Comparison of ENCODE assay signal across 1 cellular context in the genomic region with DNA sequence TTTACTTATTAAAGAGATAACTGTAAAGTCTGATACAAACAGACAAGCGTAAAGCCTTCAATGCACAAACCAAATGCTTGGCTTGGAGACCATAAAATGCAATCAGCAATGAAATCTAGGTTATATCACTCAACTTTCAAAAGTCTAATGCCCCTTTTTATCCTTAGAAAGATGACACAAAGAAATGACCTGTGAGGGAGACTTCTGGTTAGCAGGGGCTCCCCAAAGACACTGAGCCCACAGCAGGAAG.
TF ChIP-seq lines count a peak whose summit lies in the region.

No MANE protein-coding gene starts in this region.

TF ChIP-seq in GM23338, 12 proteins besides CTCF, POLR2A, EP300 and RAD21 (continued from another document):
- TF ChIP-seq, protein P1, sequence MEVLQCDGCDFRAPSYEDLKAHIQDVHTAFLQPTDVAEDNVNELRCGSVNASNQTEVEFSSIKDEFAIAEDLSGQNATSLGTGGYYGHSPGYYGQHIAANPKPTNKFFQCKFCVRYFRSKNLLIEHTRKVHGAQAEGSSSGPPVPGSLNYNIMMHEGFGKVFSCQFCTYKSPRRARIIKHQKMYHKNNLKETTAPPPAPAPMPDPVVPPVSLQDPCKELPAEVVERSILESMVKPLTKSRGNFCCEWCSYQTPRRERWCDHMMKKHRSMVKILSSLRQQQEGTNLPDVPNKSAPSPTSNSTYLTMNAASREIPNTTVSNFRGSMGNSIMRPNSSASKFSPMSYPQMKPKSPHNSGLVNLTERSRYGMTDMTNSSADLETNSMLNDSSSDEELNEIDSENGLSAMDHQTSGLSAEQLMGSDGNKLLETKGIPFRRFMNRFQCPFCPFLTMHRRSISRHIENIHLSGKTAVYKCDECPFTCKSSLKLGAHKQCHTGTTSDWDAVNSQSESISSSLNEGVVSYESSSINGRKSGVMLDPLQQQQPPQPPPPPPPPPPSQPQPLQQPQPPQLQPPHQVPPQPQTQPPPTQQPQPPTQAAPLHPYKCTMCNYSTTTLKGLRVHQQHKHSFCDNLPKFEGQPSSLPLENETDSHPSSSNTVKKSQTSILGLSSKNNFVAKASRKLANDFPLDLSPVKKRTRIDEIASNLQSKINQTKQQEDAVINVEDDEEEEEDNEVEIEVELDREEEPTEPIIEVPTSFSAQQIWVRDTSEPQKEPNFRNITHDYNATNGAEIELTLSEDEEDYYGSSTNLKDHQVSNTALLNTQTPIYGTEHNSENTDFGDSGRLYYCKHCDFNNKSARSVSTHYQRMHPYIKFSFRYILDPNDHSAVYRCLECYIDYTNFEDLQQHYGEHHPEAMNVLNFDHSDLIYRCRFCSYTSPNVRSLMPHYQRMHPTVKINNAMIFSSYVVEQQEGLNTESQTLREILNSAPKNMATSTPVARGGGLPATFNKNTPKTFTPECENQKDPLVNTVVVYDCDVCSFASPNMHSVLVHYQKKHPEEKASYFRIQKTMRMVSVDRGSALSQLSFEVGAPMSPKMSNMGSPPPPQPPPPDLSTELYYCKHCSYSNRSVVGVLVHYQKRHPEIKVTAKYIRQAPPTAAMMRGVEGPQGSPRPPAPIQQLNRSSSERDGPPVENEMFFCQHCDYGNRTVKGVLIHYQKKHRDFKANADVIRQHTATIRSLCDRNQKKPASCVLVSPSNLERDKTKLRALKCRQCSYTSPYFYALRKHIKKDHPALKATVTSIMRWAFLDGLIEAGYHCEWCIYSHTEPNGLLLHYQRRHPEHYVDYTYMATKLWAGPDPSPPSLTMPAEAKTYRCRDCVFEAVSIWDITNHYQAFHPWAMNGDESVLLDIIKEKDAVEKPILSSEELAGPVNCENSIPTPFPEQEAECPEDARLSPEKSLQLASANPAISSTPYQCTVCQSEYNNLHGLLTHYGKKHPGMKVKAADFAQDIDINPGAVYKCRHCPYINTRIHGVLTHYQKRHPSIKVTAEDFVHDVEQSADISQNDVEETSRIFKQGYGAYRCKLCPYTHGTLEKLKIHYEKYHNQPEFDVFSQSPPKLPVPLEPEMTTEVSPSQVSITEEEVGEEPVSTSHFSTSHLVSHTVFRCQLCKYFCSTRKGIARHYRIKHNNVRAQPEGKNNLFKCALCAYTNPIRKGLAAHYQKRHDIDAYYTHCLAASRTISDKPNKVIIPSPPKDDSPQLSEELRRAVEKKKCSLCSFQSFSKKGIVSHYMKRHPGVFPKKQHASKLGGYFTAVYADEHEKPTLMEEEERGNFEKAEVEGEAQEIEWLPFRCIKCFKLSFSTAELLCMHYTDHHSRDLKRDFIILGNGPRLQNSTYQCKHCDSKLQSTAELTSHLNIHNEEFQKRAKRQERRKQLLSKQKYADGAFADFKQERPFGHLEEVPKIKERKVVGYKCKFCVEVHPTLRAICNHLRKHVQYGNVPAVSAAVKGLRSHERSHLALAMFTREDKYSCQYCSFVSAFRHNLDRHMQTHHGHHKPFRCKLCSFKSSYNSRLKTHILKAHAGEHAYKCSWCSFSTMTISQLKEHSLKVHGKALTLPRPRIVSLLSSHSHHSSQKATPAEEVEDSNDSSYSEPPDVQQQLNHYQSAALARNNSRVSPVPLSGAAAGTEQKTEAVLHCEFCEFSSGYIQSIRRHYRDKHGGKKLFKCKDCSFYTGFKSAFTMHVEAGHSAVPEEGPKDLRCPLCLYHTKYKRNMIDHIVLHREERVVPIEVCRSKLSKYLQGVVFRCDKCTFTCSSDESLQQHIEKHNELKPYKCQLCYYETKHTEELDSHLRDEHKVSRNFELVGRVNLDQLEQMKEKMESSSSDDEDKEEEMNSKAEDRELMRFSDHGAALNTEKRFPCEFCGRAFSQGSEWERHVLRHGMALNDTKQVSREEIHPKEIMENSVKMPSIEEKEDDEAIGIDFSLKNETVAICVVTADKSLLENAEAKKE (CRISPR knock-in tag; IDR thresholded peaks at IDR 0.05): no peak
- TF ChIP-seq EZH2 (IDR thresholded peaks at IDR 0.05; ENCODE audit: low read depth, unreplicated experiment): no peak
- no peak for TF ChIP-seq POLR2AphosphoS5 (IDR thresholded peaks at IDR 0.05; ENCODE audit: low read depth)
- no peak for TF ChIP-seq ZNF114 (CRISPR knock-in tag; IDR thresholded peaks at IDR 0.05)
- no peak for TF ChIP-seq JUNB (IDR thresholded peaks at IDR 0.05; ENCODE audit: unreplicated experiment)
- no peak for TF ChIP-seq NANOG (IDR thresholded peaks at IDR 0.05; ENCODE audit: borderline replicate concordance)
- no peak for TF ChIP-seq EZH2phosphoT487 (IDR thresholded peaks at IDR 0.05; ENCODE audit: unreplicated experiment)
